Comparison of ENCODE assay signal across 1 cellular context in genomic region chr5:177491429-177491945, GRCh38.
TF ChIP-seq lines count a peak whose summit lies in the region.

No MANE protein-coding gene starts in this region.

TF ChIP-seq in endothelial cell of umbilical vein, 7 proteins besides CTCF, POLR2A, EP300 and RAD21:
- no peak for TF ChIP-seq GATA2 (IDR thresholded peaks at IDR 0.05; ENCODE audit: insufficient read depth, insufficient read length, low read depth, low read length)
- TF ChIP-seq MYC (IDR thresholded peaks at IDR 0.05; ENCODE audit: low read depth, low read length), result no peak
- TF ChIP-seq MAX (IDR thresholded peaks at IDR 0.05; ENCODE audit: insufficient read depth, insufficient read length), result no peak
- TF ChIP-seq JUN (IDR thresholded peaks at IDR 0.05; ENCODE audit: borderline replicate concordance, insufficient read depth, insufficient read length, low read depth), result no peak
- peak; percentile 80 for TF ChIP-seq POLR2AphosphoS5 (IDR thresholded peaks at IDR 0.05; ENCODE audit: insufficient read depth, low read depth, low read length)
